Comparison of ENCODE assay signal across 22 cellular contexts in genomic region chr6:43671801-43672690, GRCh38. TPM values are rescaled to one million over a fixed set of nuclear protein-coding genes. Genes with fewer than 3 reads are reported as not detected.
DNase-seq lines count a peak whose midpoint lies in the region; ATAC-seq and TF ChIP-seq lines count a peak whose summit lies in the region.
"Had no signal": no experiment of that assay in that cellular context is flagged by ENCODE, and none has a peak within 500 bp of the region (broad histone marks: within the 10 kb centered on the region; RNA-seq: fewer than 3 reads in every experiment).

No MANE protein-coding gene starts in this region.

- no peaks in the 10 kb centered on the region for H4K20me1 ChIP-seq in smooth muscle cell (ENCODE audit: low read depth)

- no peak for ATAC-seq in stimulated activated memory B cell treated with anti-CD40 and anti-IgM and Interleukin-4, amounts not matched to agents 10 μg/mL and 1 μg/mL and 100 μg/mL, for 72 hours
- ATAC-seq in T-helper 17 cell: no peak
- ATAC-seq: HCT116, heart left ventricle had no signal

- H3K9me3 Mint-ChIP-seq in brain: peaks cover 0 to 4% (median 0%) of the 10 kb centered on the region in 5 experiments
- H3K9me3 Mint-ChIP-seq in stimulated activated memory B cell treated with anti-CD40 and anti-IgM and Interleukin-4, amounts not matched to agents 10 μg/mL and 1 μg/mL and 100 μg/mL, for 72 hours: no peaks in the 10 kb centered on the region
- H3K9me3 Mint-ChIP-seq: memory B cell; T-helper 1 cell treated with Interleukin-12 subunit alpha and Interleukin-12 subunit beta and Interleukin-4 antibody, amounts not matched to agents 30 μg/mL and 1 μg/mL, for 36 hours had no signal

- no peak overlapping the region for H3K27ac ChIP-seq in smooth muscle cell (ENCODE audit: low read depth)
- H3K27ac ChIP-seq: 22Rv1, HL-60, VCaP had no signal

- peak; percentile 16 for DNase-seq in DMS53 (lab: John Stamatoyannopoulos, UW)
- DNase-seq in DMS53 treated with DMSO at 0.1 percent for 48 hours (lab: John Stamatoyannopoulos, UW; ENCODE audit: unreplicated experiment): no peak
- peak; percentile 38 for DNase-seq in mucosa of gallbladder (ENCODE audit: low spot score)
- no peak for DNase-seq in CD1c-positive myeloid dendritic cell (ENCODE audit: extremely low spot score)
- no peak for DNase-seq in T-helper 17 cell
- no peak for DNase-seq in smooth muscle cell (lab: John Stamatoyannopoulos, UW; ENCODE audit: unreplicated experiment)
- DNase-seq: activated effector memory CD4-positive, alpha-beta T cell treated with anti-CD3 and anti-CD28 coated beads, Interleukin-2, amount 50 U/mL, for 16 hours; amniotic stem cell; effector CD8-positive, alpha-beta T cell; heart left ventricle; islet precursor cell; NCI-H1048; NCI-H69; SIG-M5 had no signal

- no peaks in the 10 kb centered on the region for H3K36me3 ChIP-seq in smooth muscle cell (ENCODE audit: low read depth)

- peaks cover 33% of the 10 kb centered on the region for H3K4me1 Mint-ChIP-seq in brain
- H3K4me1 Mint-ChIP-seq in stimulated activated memory B cell treated with anti-CD40 and anti-IgM and Interleukin-4, amounts not matched to agents 10 μg/mL and 1 μg/mL and 100 μg/mL, for 72 hours: peaks cover 22% of the 10 kb centered on the region
- H3K4me1 Mint-ChIP-seq in T-helper 17 cell: peaks cover 18% of the 10 kb centered on the region

- TF ChIP-seq CTCF in brain (conservative IDR thresholded peaks at IDR 0.05): no peak
- no peak for TF ChIP-seq CTCF in smooth muscle cell (IDR thresholded peaks at IDR 0.05; ENCODE audit: borderline replicate concordance, insufficient read depth, poor library complexity, severe bottlenecking)

- H3K4me1 ChIP-seq in smooth muscle cell (ENCODE audit: low read depth): peaks cover 29% of the 10 kb centered on the region

- H3K27me3 Mint-ChIP-seq in brain: no peaks in the 10 kb centered on the region
- H3K27me3 Mint-ChIP-seq in stimulated activated memory B cell treated with anti-CD40 and anti-IgM and Interleukin-4, amounts not matched to agents 10 μg/mL and 1 μg/mL and 100 μg/mL, for 72 hours: no peaks in the 10 kb centered on the region
- H3K27me3 Mint-ChIP-seq in T-helper 17 cell: no peaks in the 10 kb centered on the region
- H3K27me3 Mint-ChIP-seq: memory B cell had no signal

- H3K9me3 ChIP-seq in T-helper 17 cell (ENCODE audit: control insufficient read depth, low read length, poor library complexity, severe bottlenecking) (no peaks in the 10 kb centered on the region), smooth muscle cell (replicated peaks; ENCODE audit: low read depth) (no peaks in the 10 kb centered on the region)
- H3K9me3 ChIP-seq: heart left ventricle had no signal

- no peaks in the 10 kb centered on the region for H3K27me3 ChIP-seq in smooth muscle cell (ENCODE audit: low read depth)
- H3K27me3 ChIP-seq: heart left ventricle had no signal

- no peak overlapping the region for H3K4me3 Mint-ChIP-seq in brain
- H3K4me3 Mint-ChIP-seq in stimulated activated memory B cell treated with anti-CD40 and anti-IgM and Interleukin-4, amounts not matched to agents 10 μg/mL and 1 μg/mL and 100 μg/mL, for 72 hours: no peak overlapping the region
- H3K4me3 Mint-ChIP-seq in T-helper 17 cell: no peak overlapping the region
- H3K4me3 Mint-ChIP-seq: memory B cell; T-helper 1 cell treated with Interleukin-12 subunit alpha and Interleukin-12 subunit beta and Interleukin-4 antibody, amounts not matched to agents 30 μg/mL and 1 μg/mL, for 36 hours had no signal

- H3K4me3 ChIP-seq in smooth muscle cell: no peak overlapping the region
- H3K4me3 ChIP-seq: heart left ventricle had no signal

- H3F3A ChIP-seq in smooth muscle cell (ENCODE audit: low read depth): peaks cover 19% of the 10 kb centered on the region

- H3K79me2 ChIP-seq in smooth muscle cell (ENCODE audit: low read depth): no peaks in the 10 kb centered on the region

- peak overlapping the region in 3 of 5 experiments; percentile 9 to 97 (median 71) for H3K27ac Mint-ChIP-seq in brain
- H3K27ac Mint-ChIP-seq in stimulated activated memory B cell treated with anti-CD40 and anti-IgM and Interleukin-4, amounts not matched to agents 10 μg/mL and 1 μg/mL and 100 μg/mL, for 72 hours: peak overlapping the region; percentile 50
- H3K27ac Mint-ChIP-seq in T-helper 17 cell: no peak overlapping the region
- H3K27ac Mint-ChIP-seq: memory B cell; T-helper 1 cell treated with Interleukin-12 subunit alpha and Interleukin-12 subunit beta and Interleukin-4 antibody, amounts not matched to agents 30 μg/mL and 1 μg/mL, for 36 hours had no signal

- no peak overlapping the region for H3K4me2 ChIP-seq in smooth muscle cell

- 96% methylated on average over 16 of the region's 16 CpGs for WGBS in smooth muscle cell (ENCODE audit: low lambda C conversion rate)

- no peak overlapping the region for H3K9ac ChIP-seq in smooth muscle cell (ENCODE audit: low read depth)

- H3K36me3 Mint-ChIP-seq in brain: peaks cover 39% of the 10 kb centered on the region
- H3K36me3 Mint-ChIP-seq in stimulated activated memory B cell treated with anti-CD40 and anti-IgM and Interleukin-4, amounts not matched to agents 10 μg/mL and 1 μg/mL and 100 μg/mL, for 72 hours: peaks cover 49% of the 10 kb centered on the region
- H3K36me3 Mint-ChIP-seq in T-helper 17 cell (ENCODE audit: low read depth): no peaks in the 10 kb centered on the region

- H2AFZ ChIP-seq in smooth muscle cell (ENCODE audit: low read depth): no peak overlapping the region

RNA-seq across cellular contexts. Expression of gene MRPS18A, which starts 15.5 kb away (rescaled TPM):
- 89.2 TPM for polyA plus RNA-seq in brain (ENCODE audit: insufficient read depth, low read depth, low replicate concordance)
- 44.3 TPM for total RNA-seq in mucosa of gallbladder
- total RNA-seq in T-helper 17 cell: 10 to 100 TPM; 24.2 to 29.8 TPM
- total RNA-seq in smooth muscle cell: 30.9 and 40.4 TPM in 2 replicates
- 59.9 and 73.7 TPM in 2 replicates for polyA plus RNA-seq in smooth muscle cell

RNA-seq across cellular contexts. Expression of gene RSPH9, which starts 27.2 kb away (rescaled TPM):
- polyA plus RNA-seq in brain (ENCODE audit: insufficient read depth, low read depth, low replicate concordance): 4.1 TPM
- 0.58 TPM for total RNA-seq in mucosa of gallbladder
- total RNA-seq in T-helper 17 cell: under 1 TPM in 1 of 2 donors, not detected in 1; 0.29 TPM
- total RNA-seq in smooth muscle cell: 0.76 and 1.9 TPM in 2 replicates
- polyA plus RNA-seq in smooth muscle cell: 2.5 and 3.4 TPM in 2 replicates

RNA-seq across cellular contexts. Expression of gene MAD2L1BP, which starts 36.4 kb away (rescaled TPM):
- polyA plus RNA-seq in brain (ENCODE audit: insufficient read depth, low read depth, low replicate concordance) (32.9 TPM), smooth muscle cell (40.3 and 42.0 TPM in 2 replicates)
- total RNA-seq in mucosa of gallbladder (21.1 TPM), T-helper 17 cell (10 to 100 TPM; 17.1 to 30.5 TPM), smooth muscle cell (50.3 and 53.1 TPM in 2 replicates)

RNA-seq across cellular contexts. Expression of gene GTPBP2, which starts 43.0 kb away (rescaled TPM):
- polyA plus RNA-seq in brain (ENCODE audit: insufficient read depth, low read depth, low replicate concordance) (57.8 TPM), smooth muscle cell (18.3 and 23.4 TPM in 2 replicates)
- total RNA-seq in mucosa of gallbladder (74.2 TPM), T-helper 17 cell (10 to 100 TPM; 49.3 to 65.3 TPM), smooth muscle cell (53.7 and 56.0 TPM in 2 replicates)

Comparison
In these comparisons a context has a peak if more than half of its experiments do, and no peak if none do; other contexts are left out.
1. DNase-seq: peak in DMS53 (single experiment) and mucosa of gallbladder (single experiment); none in DMS53 treated with DMSO at 0.1 percent for 48 hours (single experiment), CD1c-positive myeloid dendritic cell (single experiment), T-helper 17 cell (0 of 3) and smooth muscle cell (single experiment).